16 cellular contexts compared by ENCODE assay signal in genomic region chr15:21838831-21839230, GRCh38. TPM values are rescaled to one million over a fixed set of nuclear protein-coding genes. Genes with fewer than 3 reads are reported as not detected.
DNase-seq lines count a peak whose midpoint lies in the region; ATAC-seq and TF ChIP-seq lines count a peak whose summit lies in the region.
"Not testable (repeated sequence)": the region's sequence is repeated elsewhere in the genome, so short reads cannot be mapped to it uniquely, and the experiment has no call there.
"Had no signal": no experiment of that assay in that cellular context is flagged by ENCODE, and none has a peak within 500 bp of the region (broad histone marks: within the 10 kb centered on the region; RNA-seq: fewer than 3 reads in every experiment).

No MANE protein-coding gene starts in this region.

- intact Hi-C loops in Caco-2 (cut with micrococcal nuclease; ENCODE audit: unreplicated experiment); activated CD4-positive, alpha-beta T cell treated with anti-CD3 and anti-CD28 coated beads, Interleukin-2, amount 10 ng/mL, durations not matched to agents 24 days and 14 days (cut with micrococcal nuclease): not testable (repeated sequence)

- H3K27ac Mint-ChIP-seq in Caco-2 (ENCODE audit: unreplicated experiment); activated CD4-positive, alpha-beta T cell treated with anti-CD3 and anti-CD28 coated beads, Interleukin-2, amount 10 ng/mL, durations not matched to agents 24 days and 14 days; endothelial cell (ENCODE audit: unreplicated experiment); osteocyte (ENCODE audit: unreplicated experiment): not testable (repeated sequence)

- H3K4me3 ChIP-seq in Caco-2 (ENCODE audit: low read depth, low read length) = not testable (repeated sequence)

- not testable (repeated sequence) for ATAC-seq in left lobe of liver

- not testable (repeated sequence) for H3K4me1 Mint-ChIP-seq in Caco-2 (ENCODE audit: low read depth, unreplicated experiment); activated CD4-positive, alpha-beta T cell treated with anti-CD3 and anti-CD28 coated beads, Interleukin-2, amount 10 ng/mL, durations not matched to agents 24 days and 14 days; endothelial cell (ENCODE audit: unreplicated experiment); osteocyte (ENCODE audit: unreplicated experiment)

- H3K27me3 Mint-ChIP-seq in Caco-2 (ENCODE audit: insufficient read depth, unreplicated experiment); activated CD4-positive, alpha-beta T cell treated with anti-CD3 and anti-CD28 coated beads, Interleukin-2, amount 10 ng/mL, durations not matched to agents 24 days and 14 days; endothelial cell (ENCODE audit: unreplicated experiment); osteocyte (ENCODE audit: unreplicated experiment): not testable (repeated sequence)

- not testable (repeated sequence) for H3K9me3 Mint-ChIP-seq in Caco-2 (ENCODE audit: unreplicated experiment); activated CD4-positive, alpha-beta T cell treated with anti-CD3 and anti-CD28 coated beads, Interleukin-2, amount 10 ng/mL, durations not matched to agents 24 days and 14 days; endothelial cell (ENCODE audit: unreplicated experiment); osteocyte (ENCODE audit: unreplicated experiment)

- CTCF ChIA-PET in Caco-2 (lab: Charles Lee) = not testable (repeated sequence)

- H3K27me3 ChIP-seq in Caco-2 (replicated peaks; ENCODE audit: control insufficient read depth, insufficient read depth, low read length) = not testable (repeated sequence)

- POLR2A ChIA-PET in Caco-2 (lab: Charles Lee) = not testable (repeated sequence)

- not testable (repeated sequence) for TF ChIP-seq CTCF in Caco-2 (IDR thresholded peaks at IDR 0.05; ENCODE audit: insufficient read depth in 1 of 2, low read depth in 1 of 2, low read length in 1 of 2, severe bottlenecking in 1 of 2, unreplicated experiment in 1 of 2); endothelial cell (IDR thresholded peaks at IDR 0.05; ENCODE audit: unreplicated experiment); osteocyte (IDR thresholded peaks at IDR 0.05)

- not testable (repeated sequence) for BruUV-seq in Caco-2 (replicated peaks; lab: Mats Ljungman, UMichigan)

- not testable (repeated sequence) for H3K36me3 Mint-ChIP-seq in Caco-2 (ENCODE audit: insufficient read depth, unreplicated experiment); activated CD4-positive, alpha-beta T cell treated with anti-CD3 and anti-CD28 coated beads, Interleukin-2, amount 10 ng/mL, durations not matched to agents 24 days and 14 days (ENCODE audit: low read depth); endothelial cell (ENCODE audit: low read depth, unreplicated experiment); osteocyte (ENCODE audit: unreplicated experiment)

- H3K9me3 ChIP-seq in Caco-2 = not testable (repeated sequence)

- H3K36me3 ChIP-seq in Caco-2 (ENCODE audit: control insufficient read depth, insufficient read depth, low read length) = not testable (repeated sequence)

- not testable (repeated sequence) for H3K4me3 Mint-ChIP-seq in Caco-2 (ENCODE audit: unreplicated experiment); activated CD4-positive, alpha-beta T cell treated with anti-CD3 and anti-CD28 coated beads, Interleukin-2, amount 10 ng/mL, durations not matched to agents 24 days and 14 days; endothelial cell (ENCODE audit: unreplicated experiment); osteocyte (ENCODE audit: unreplicated experiment)

- not testable (repeated sequence) for H3K4me1 ChIP-seq in Caco-2

- DNase-seq in Caco-2 (peak; percentile 0 to 7), endothelial cell (ENCODE audit: low spot score) (peak; percentile 0), left lobe of liver (ENCODE audit: low spot score) (peak; percentile 19), osteocyte (ENCODE audit: extremely low spot score, unreplicated experiment) (peak; percentile 57)
- peak; percentile 19 for DNase-seq in activated CD4-positive, alpha-beta T cell treated with anti-CD3 and anti-CD28 coated beads, Interleukin-2, amount 10 ng/mL, durations not matched to agents 24 days and 14 days
- peak; percentile 6 for DNase-seq in stimulated activated CD8-positive, alpha-beta memory T cell treated with anti-CD3 and anti-CD28 coated beads, Interleukin-4, amount 100 ng/mL, for 48 hours

RNA-seq across cellular contexts. Expression of gene POTEB, which starts 38.7 kb away (rescaled TPM):
- total RNA-seq in Caco-2 (2022) (not detected in 2 replicates), endothelial cell (ENCODE audit: unreplicated experiment) (not detected), left lobe of liver (not detected), osteocyte (not detected in 2 replicates)
- total RNA-seq in activated CD4-positive, alpha-beta T cell treated with anti-CD3 and anti-CD28 coated beads, Interleukin-2, amount 10 ng/mL, durations not matched to agents 24 days and 14 days = not detected in 2 replicates
- total RNA-seq: A172; A673; Calu3; CD4-positive, alpha-beta T cell; CD8-positive, alpha-beta memory T cell; Daoy; G401; GM23338; H4; H9 had no signal

Comparison
In these comparisons a context has a peak if more than half of its experiments do, and no peak if none do; other contexts are left out.
1. DNase-seq: peak in every context shown above with its lines; median percentile 57 in osteocyte; 19 in activated CD4-positive, alpha-beta T cell treated with anti-CD3 and anti-CD28 coated beads, Interleukin-2, amount 10 ng/mL, durations not matched to agents 24 days and 14 days; 19 in left lobe of liver; 6 in stimulated activated CD8-positive, alpha-beta memory T cell treated with anti-CD3 and anti-CD28 coated beads, Interleukin-4, amount 100 ng/mL, for 48 hours; 4 in Caco-2; 0 in endothelial cell.